8 cellular contexts compared by ENCODE assay signal in genomic region chr1:85576642-85577420, GRCh38. TPM values are rescaled to one million over a fixed set of nuclear protein-coding genes. Genes with fewer than 3 reads are reported as not detected.
DNase-seq lines count a peak whose midpoint lies in the region; ATAC-seq and TF ChIP-seq lines count a peak whose summit lies in the region.

No MANE protein-coding gene starts in this region.

- peaks cover 67% of the 10 kb centered on the region for H3K27me3 Mint-ChIP-seq in T-helper 2 cell treated with Interferon-gamma antibody and Interleukin-4, amounts not matched to agents 5 μg/mL and 100 μg/mL, for 36 hours (ENCODE audit: low read depth)
- H3K27me3 Mint-ChIP-seq in stimulated activated naive CD8-positive, alpha-beta T cell treated with anti-CD3 and anti-CD28 coated beads, Interleukin-15, Interleukin-2, amounts not matched to agents 100 ng/mL and 50 ng/mL, for 24 hours: peaks cover 74% of the 10 kb centered on the region

- H3K9me1 ChIP-seq in IMR-90 (ENCODE audit: insufficient read depth, low read length): peaks cover 22% of the 10 kb centered on the region

- H2BK5ac ChIP-seq in IMR-90 (ENCODE audit: low read depth, low read length, poor library complexity, severe bottlenecking): peak overlapping the region; percentile 92

- H2AK9ac ChIP-seq in IMR-90 (replicated peaks; ENCODE audit: low read depth, low read length, poor library complexity): peak overlapping the region; percentile 100

- peak overlapping the region; percentile 100 for H2AK5ac ChIP-seq in IMR-90 (ENCODE audit: low read depth, low read length)

- H3K4me2 ChIP-seq in IMR-90 (ENCODE audit: low read depth, low read length): peak overlapping the region; percentile 95

- DNase-seq in SIG-M5 treated with dmso at 0.1 percent for 504 hours (lab: John Stamatoyannopoulos, UW; ENCODE audit: unreplicated experiment) (peak; percentile 33), SIG-M5 (lab: John Stamatoyannopoulos, UW) (no peak), IMR-90 (peak; percentile 88), lung (ENCODE audit: low spot score) (peak; percentile 88)
- DNase-seq in T-helper 2 cell treated with Interferon-gamma antibody and Interleukin-4, amounts not matched to agents 5 μg/mL and 100 μg/mL, for 36 hours (ENCODE audit: low spot score): peak; percentile 64

- H3K36me3 Mint-ChIP-seq in T-helper 2 cell treated with Interferon-gamma antibody and Interleukin-4, amounts not matched to agents 5 μg/mL and 100 μg/mL, for 36 hours (ENCODE audit: low read depth): no peaks in the 10 kb centered on the region
- H3K36me3 Mint-ChIP-seq in stimulated activated naive CD8-positive, alpha-beta T cell treated with anti-CD3 and anti-CD28 coated beads, Interleukin-15, Interleukin-2, amounts not matched to agents 100 ng/mL and 50 ng/mL, for 24 hours (ENCODE audit: low read depth): no peaks in the 10 kb centered on the region

- H3K18ac ChIP-seq in IMR-90 (ENCODE audit: low read depth, low read length): peak overlapping the region; percentile 99

- peak overlapping the region; percentile 100 for H3K14ac ChIP-seq in IMR-90 (replicated peaks; ENCODE audit: low read depth, low read length)

- intact Hi-C loops in IMR-90 (cut with micrococcal nuclease): loop anchor here (1.0 to 10.0 kb wide), 4 partner anchors 112 to 269 kb away; partner anchors contain the start of gene DDAH1

- H3K56ac ChIP-seq in IMR-90 (ENCODE audit: extremely low read depth, insufficient read depth, low read length): peak overlapping the region; percentile 100

- H2BK20ac ChIP-seq in IMR-90 (ENCODE audit: low read depth, low read length): peak overlapping the region; percentile 93

- TF ChIP-seq CTCF in IMR-90 (conservative IDR thresholded peaks at IDR 0.05; ENCODE audit: low read depth, low read length) (peak; percentile 64), lung (IDR thresholded peaks at IDR 0.05; ENCODE audit: control extremely low read depth, extremely low read depth) (peak; percentile 34)

- H3K4me3 Mint-ChIP-seq in T-helper 2 cell treated with Interferon-gamma antibody and Interleukin-4, amounts not matched to agents 5 μg/mL and 100 μg/mL, for 36 hours: peak overlapping the region; percentile 71
- H3K4me3 Mint-ChIP-seq in stimulated activated naive CD8-positive, alpha-beta T cell treated with anti-CD3 and anti-CD28 coated beads, Interleukin-15, Interleukin-2, amounts not matched to agents 100 ng/mL and 50 ng/mL, for 24 hours: peak overlapping the region; percentile 71

- H3K79me1 ChIP-seq in IMR-90 (ENCODE audit: low read depth in 1 of 2, low read length in 2 of 2): peaks cover 5 to 60% of the 10 kb centered on the region in 2 experiments; a peak in 3 of 4 replicates

- peak overlapping the region; percentile 87 for H3K4me3 ChIP-seq in IMR-90 (ENCODE audit: insufficient read depth, low read depth, low read length)
- H3K4me3 ChIP-seq in ectodermal cell (ENCODE audit: insufficient read depth, low read depth, low read length): peak overlapping the region; percentile 64
- peak overlapping the region; percentile 74 for H3K4me3 ChIP-seq in lung

- H3K9me3 ChIP-seq in IMR-90 (ENCODE audit: control insufficient read depth, insufficient read depth, low read length) (no peaks in the 10 kb centered on the region), ectodermal cell (ENCODE audit: control insufficient read depth, low read length) (no peaks in the 10 kb centered on the region), lung (ENCODE audit: control insufficient read depth in 2 of 2, insufficient read depth in 1 of 2, low read length in 1 of 2) (peaks cover 0 to 2% of the 10 kb centered on the region in 2 donors)

- H4K91ac ChIP-seq in IMR-90 (ENCODE audit: insufficient read depth, low read depth, low read length): peak overlapping the region; percentile 99

- peak; percentile 41; the same call in 1 of the 2 replicates for TF ChIP-seq POLR2A in IMR-90 (IDR thresholded peaks at IDR 0.05; ENCODE audit: low read depth, low read length)

- POLR2A ChIA-PET in IMR-90 (lab: Charles Lee; ENCODE audit: unreplicated experiment): interaction anchor here (0.5 to 1.5 kb wide), 11 partner anchors 30 to 574 kb away, joined by 3 to 13 read pairs (median 3); partner anchors contain the start of gene ZNHIT6

- H3K4me1 Mint-ChIP-seq in T-helper 2 cell treated with Interferon-gamma antibody and Interleukin-4, amounts not matched to agents 5 μg/mL and 100 μg/mL, for 36 hours (ENCODE audit: low read depth): peaks cover 14% of the 10 kb centered on the region
- H3K4me1 Mint-ChIP-seq in stimulated activated naive CD8-positive, alpha-beta T cell treated with anti-CD3 and anti-CD28 coated beads, Interleukin-15, Interleukin-2, amounts not matched to agents 100 ng/mL and 50 ng/mL, for 24 hours (ENCODE audit: low read depth): peaks cover 38% of the 10 kb centered on the region

- H3K27ac Mint-ChIP-seq in T-helper 2 cell treated with Interferon-gamma antibody and Interleukin-4, amounts not matched to agents 5 μg/mL and 100 μg/mL, for 36 hours: no peak overlapping the region
- no peak overlapping the region for H3K27ac Mint-ChIP-seq in stimulated activated naive CD8-positive, alpha-beta T cell treated with anti-CD3 and anti-CD28 coated beads, Interleukin-15, Interleukin-2, amounts not matched to agents 100 ng/mL and 50 ng/mL, for 24 hours

- H3K27me3 ChIP-seq in IMR-90 (ENCODE audit: control insufficient read depth, insufficient read depth, low read length) (no peaks in the 10 kb centered on the region), ectodermal cell (ENCODE audit: control insufficient read depth, insufficient read depth, low read length, poor library complexity, severe bottlenecking) (peaks cover 46% of the 10 kb centered on the region), lung (ENCODE audit: control insufficient read depth, insufficient read depth) (no peaks in the 10 kb centered on the region)

- CTCF ChIA-PET in IMR-90 (lab: Yijun Ruan, JAX): interaction anchor here (0.6 to 1.1 kb wide), 3 partner anchors 58 to 114 kb away, joined by 3 to 4 read pairs (median 4); partner anchors contain the start of gene DDAH1

- ATAC-seq in GM21717 (IDR thresholded peaks at IDR 0.05; ENCODE audit: unreplicated experiment) (peak; percentile 72), IMR-90 (ENCODE audit: low read depth) (peak; percentile 27), lung (ENCODE audit: insufficient read depth, low FRiP score) (peak; percentile 59)

- H3K36me3 ChIP-seq in IMR-90 (ENCODE audit: control insufficient read depth, insufficient read depth, low read length) (peaks cover 12% of the 10 kb centered on the region), ectodermal cell (ENCODE audit: control insufficient read depth, insufficient read depth, low read length) (no peaks in the 10 kb centered on the region), lung (ENCODE audit: control insufficient read depth in 2 of 2, insufficient read depth in 2 of 2, low read length in 2 of 2) (no peaks in the 10 kb centered on the region)

- H4K5ac ChIP-seq in IMR-90 (ENCODE audit: low read depth, low read length): peak overlapping the region; percentile 96

- H3K23ac ChIP-seq in IMR-90 (ENCODE audit: low read depth, low read length): peak overlapping the region; percentile 99

- peak overlapping the region; percentile 97; the same call in 2 of the 3 replicates for H2BK15ac ChIP-seq in IMR-90 (ENCODE audit: low read depth, low read length)

- WGBS in IMR-90 (ENCODE audit: extremely low coverage in 2 of 2, insufficient read length in 1 of 2), 2 experiments: 1% methylated on average over 29 of the region's 90 CpGs; no CpG with 5 or more reads in 1 of the 2 experiments
- 0 to 1% methylated on average over 89 to 90 of the region's 90 CpGs for whole genome bisulfite sequencing in ectodermal cell, 2 experiments
- 0 to 1% methylated on average over 51 to 90 of the region's 90 CpGs for WGBS in lung, 2 donors

- dilution Hi-C loops in IMR-90 (cut with HindIII; ENCODE audit: low sequenced_read_pairs, unreplicated experiment): no loop called here

- peak overlapping the region; percentile 100 for H3K9ac ChIP-seq in IMR-90 (ENCODE audit: low read depth, low read length)

- peak overlapping the region; percentile 100 for H3K4ac ChIP-seq in IMR-90 (ENCODE audit: low read depth, low read length)

- peak overlapping the region; percentile 97 for H2BK120ac ChIP-seq in IMR-90 (ENCODE audit: low read depth, low read length)

- peak overlapping the region; percentile 99 to 100 for H4K8ac ChIP-seq in IMR-90 (ENCODE audit: low read depth in 2 of 2, low read length in 2 of 2)

- BruUV-seq in IMR-90 (replicated peaks; lab: Mats Ljungman, UMichigan): no TSS peak

- H3K27ac ChIP-seq in IMR-90 (ENCODE audit: insufficient read depth, low read length): peak overlapping the region; percentile 96
- H3K27ac ChIP-seq in ectodermal cell (ENCODE audit: insufficient read depth, low read depth, low read length, poor library complexity, severe bottlenecking): peak overlapping the region; percentile 44
- H3K27ac ChIP-seq in lung (ENCODE audit: low read depth in 1 of 2, low read length in 1 of 2): peak overlapping the region; percentile 95 to 97

- peaks cover 35% of the 10 kb centered on the region for H4K20me1 ChIP-seq in IMR-90 (ENCODE audit: insufficient read depth, low read length)

- H3K4me1 ChIP-seq in IMR-90 (ENCODE audit: control insufficient read depth, insufficient read depth, low read length) (peaks cover 12% of the 10 kb centered on the region), ectodermal cell (ENCODE audit: control insufficient read depth, insufficient read depth, low read length) (peaks cover 22% of the 10 kb centered on the region), lung (ENCODE audit: control insufficient read depth in 2 of 2, insufficient read depth in 2 of 2, low read length in 2 of 2) (peaks cover 3 to 6% of the 10 kb centered on the region in 2 donors)

- peak; percentile 39; the same call in 1 of the 2 replicates for TF ChIP-seq RAD21 in IMR-90 (IDR thresholded peaks at IDR 0.05; ENCODE audit: low read length)

- peak overlapping the region; percentile 87 for H2AFZ ChIP-seq in IMR-90 (replicated peaks; ENCODE audit: low read length, poor library complexity)

- in situ Hi-C loops in IMR-90 (cut with MboI; ENCODE audit: low sequenced_read_pairs): loop anchor here (5.0 to 10.0 kb wide), 2 partner anchors 112 to 265 kb away; partner anchors contain the start of gene DDAH1

- no peaks in the 10 kb centered on the region for H3K9me3 Mint-ChIP-seq in T-helper 2 cell treated with Interferon-gamma antibody and Interleukin-4, amounts not matched to agents 5 μg/mL and 100 μg/mL, for 36 hours
- no peaks in the 10 kb centered on the region for H3K9me3 Mint-ChIP-seq in stimulated activated naive CD8-positive, alpha-beta T cell treated with anti-CD3 and anti-CD28 coated beads, Interleukin-15, Interleukin-2, amounts not matched to agents 100 ng/mL and 50 ng/mL, for 24 hours

RNA-seq across cellular contexts. Expression of gene CCN1, which starts 3.7 kb away (rescaled TPM):
- 76.9 and 90.3 TPM in 2 replicates for total RNA-seq in IMR-90 (2012; rRNA removed)
- 819 and 905 TPM in 2 replicates for polyA plus RNA-seq in IMR-90 (2012; rRNA removed)
- 700 and 814 TPM in 2 replicates for polyA plus RNA-seq in IMR-90 (2012; cell fraction: cytosol; rRNA removed)
- polyA plus RNA-seq in IMR-90 (2012; cell fraction: nucleus; rRNA removed; ENCODE audit: low replicate concordance): 1,179 and 1,372 TPM in 2 replicates
- 90.1 TPM for polyA plus RNA-seq in ectodermal cell (2013, experiment 1 of 4)
- 85.7 TPM for polyA plus RNA-seq in ectodermal cell (2013, experiment 2 of 4)
- polyA plus RNA-seq in ectodermal cell (2013, experiment 3 of 4): 62.9 TPM
- polyA plus RNA-seq in ectodermal cell (2013, experiment 4 of 4): 55.3 TPM
- 100 to 1,000 TPM in 1 of 2 donors, 10 to 100 TPM in 1; 75.6 to 116 TPM for total RNA-seq in lung
- 100 to 1,000 TPM in 1 of 2 donors, 10 to 100 TPM in 1; 99.7 to 210 TPM for polyA plus RNA-seq in lung

Comparison
In these comparisons a context has a peak if more than half of its experiments do, and no peak if none do; other contexts are left out.
1. H3K27ac ChIP-seq: peak in every context shown above with its lines; median percentile 96 in IMR-90; 96 in lung; 44 in ectodermal cell.